In the genomic region with DNA sequence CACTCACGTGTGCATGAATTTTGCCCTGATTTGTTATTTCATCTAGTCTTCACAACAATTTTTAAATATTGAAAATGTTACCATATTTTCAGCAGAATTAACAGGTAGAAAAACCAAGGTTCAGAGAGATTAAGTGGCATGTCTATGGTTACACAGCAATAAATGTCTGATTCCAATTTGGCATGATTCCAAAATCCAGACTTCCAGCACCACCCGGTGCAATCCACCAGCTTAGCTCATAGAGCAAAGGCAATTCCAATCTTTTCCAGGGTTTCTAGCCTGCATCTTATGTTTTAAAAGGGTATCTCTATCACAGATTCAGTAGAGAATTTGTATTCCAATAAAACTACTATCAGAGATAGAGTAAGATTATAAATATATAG, we compare ENCODE assay signal across 18 cellular contexts.
"Had no signal": no experiment of that assay in that cellular context is flagged by ENCODE, and none has a peak within 500 bp of the region (broad histone marks: within the 10 kb centered on the region; RNA-seq: fewer than 3 reads in every experiment).

No MANE protein-coding gene starts in this region.

- H3K4me3 Mint-ChIP-seq: activated CD4-positive, alpha-beta T cell treated with anti-CD3 and anti-CD28 coated beads, Interleukin-2, amount 10 ng/mL, durations not matched to agents 7 days and 5 days; activated CD8-positive, alpha-beta T cell treated with anti-CD3 and anti-CD28 coated beads, Interleukin-2, amount 10 ng/mL, durations not matched to agents 7 days and 5 days; activated naive CD8-positive, alpha-beta T cell; effector memory CD8-positive, alpha-beta T cell; nephron progenitor cell; stimulated activated effector memory CD8-positive, alpha-beta T cell treated with anti-CD3 and anti-CD28 coated beads, Interleukin-12 subunit alpha, Interleukin-12 subunit beta, amount 100 ng/mL, for 72 hours; stimulated activated naive CD8-positive, alpha-beta T cell treated with anti-CD3 and anti-CD28 coated beads, Interleukin-15, amount 100 ng/mL, for 72 hours had no signal

- H3K4me1 Mint-ChIP-seq: activated CD4-positive, alpha-beta T cell treated with anti-CD3 and anti-CD28 coated beads, Interleukin-2, amount 10 ng/mL, durations not matched to agents 7 days and 5 days; stimulated activated effector memory CD8-positive, alpha-beta T cell treated with anti-CD3 and anti-CD28 coated beads, Interleukin-12 subunit alpha, Interleukin-12 subunit beta, amount 100 ng/mL, for 72 hours; stimulated activated naive CD8-positive, alpha-beta T cell treated with anti-CD3 and anti-CD28 coated beads, Interleukin-15, amount 100 ng/mL, for 72 hours had no signal

- H2AFZ ChIP-seq: parathyroid adenoma had no signal

- H3K27ac Mint-ChIP-seq: activated CD4-positive, alpha-beta T cell treated with anti-CD3 and anti-CD28 coated beads, Interleukin-2, amount 10 ng/mL, durations not matched to agents 7 days and 5 days; activated CD8-positive, alpha-beta T cell treated with anti-CD3 and anti-CD28 coated beads, Interleukin-2, amount 10 ng/mL, durations not matched to agents 7 days and 5 days; activated naive CD8-positive, alpha-beta T cell; effector memory CD8-positive, alpha-beta T cell; nephron progenitor cell; stimulated activated effector memory CD8-positive, alpha-beta T cell treated with anti-CD3 and anti-CD28 coated beads, Interleukin-12 subunit alpha, Interleukin-12 subunit beta, amount 100 ng/mL, for 72 hours had no signal

- H3K9me3 ChIP-seq: colonic mucosa, esophagus muscularis mucosa, gastrocnemius medialis, mucosa of descending colon, suprapubic skin, tibial nerve had no signal

- H3K4me1 ChIP-seq: colonic mucosa, gastrocnemius medialis, parathyroid adenoma, tibial nerve had no signal

- H3K27ac ChIP-seq: colonic mucosa, dorsolateral prefrontal cortex, esophagus muscularis mucosa, gastrocnemius medialis, parathyroid adenoma, suprapubic skin, tibial nerve, VCaP had no signal

- H3K9ac ChIP-seq: parathyroid adenoma had no signal

- H3K36me3 ChIP-seq: colonic mucosa, esophagus muscularis mucosa, gastrocnemius medialis, suprapubic skin, tibial nerve had no signal

- H3K79me2 ChIP-seq: parathyroid adenoma had no signal

- H3K27me3 ChIP-seq: colonic mucosa, esophagus muscularis mucosa, gastrocnemius medialis, suprapubic skin, tibial nerve had no signal

- ATAC-seq: effector memory CD8-positive, alpha-beta T cell; stimulated activated effector memory CD8-positive, alpha-beta T cell treated with anti-CD3 and anti-CD28 coated beads, Interleukin-12 subunit alpha, Interleukin-12 subunit beta, amount 100 ng/mL, for 72 hours had no signal

- H3K9me3 Mint-ChIP-seq: activated CD4-positive, alpha-beta T cell treated with anti-CD3 and anti-CD28 coated beads, Interleukin-2, amount 10 ng/mL, durations not matched to agents 7 days and 5 days; nephron progenitor cell; stimulated activated effector memory CD8-positive, alpha-beta T cell treated with anti-CD3 and anti-CD28 coated beads, Interleukin-12 subunit alpha, Interleukin-12 subunit beta, amount 100 ng/mL, for 72 hours; stimulated activated naive CD8-positive, alpha-beta T cell treated with anti-CD3 and anti-CD28 coated beads, Interleukin-15, amount 100 ng/mL, for 72 hours had no signal

- DNase-seq: activated CD4-positive, CD25-positive, alpha-beta regulatory T cell treated with anti-CD3 and anti-CD28 coated beads, Interleukin-2, amount 50 U/mL, for 72 hours; effector memory CD8-positive, alpha-beta T cell; gastrocnemius medialis; stimulated activated CD4-positive, alpha-beta T cell treated with anti-CD3 and anti-CD28 coated beads, Interleukin-2, amount 100 ng/mL, for 24 hours had no signal

- H3K4me3 ChIP-seq: colonic mucosa, dorsolateral prefrontal cortex, esophagus muscularis mucosa, gastrocnemius medialis, mucosa of descending colon, suprapubic skin, tibial nerve had no signal

- H3K36me3 Mint-ChIP-seq: activated naive CD8-positive, alpha-beta T cell; stimulated activated effector memory CD8-positive, alpha-beta T cell treated with anti-CD3 and anti-CD28 coated beads, Interleukin-12 subunit alpha, Interleukin-12 subunit beta, amount 100 ng/mL, for 72 hours had no signal
